1 cellular context compared by ENCODE assay signal in the genomic region with DNA sequence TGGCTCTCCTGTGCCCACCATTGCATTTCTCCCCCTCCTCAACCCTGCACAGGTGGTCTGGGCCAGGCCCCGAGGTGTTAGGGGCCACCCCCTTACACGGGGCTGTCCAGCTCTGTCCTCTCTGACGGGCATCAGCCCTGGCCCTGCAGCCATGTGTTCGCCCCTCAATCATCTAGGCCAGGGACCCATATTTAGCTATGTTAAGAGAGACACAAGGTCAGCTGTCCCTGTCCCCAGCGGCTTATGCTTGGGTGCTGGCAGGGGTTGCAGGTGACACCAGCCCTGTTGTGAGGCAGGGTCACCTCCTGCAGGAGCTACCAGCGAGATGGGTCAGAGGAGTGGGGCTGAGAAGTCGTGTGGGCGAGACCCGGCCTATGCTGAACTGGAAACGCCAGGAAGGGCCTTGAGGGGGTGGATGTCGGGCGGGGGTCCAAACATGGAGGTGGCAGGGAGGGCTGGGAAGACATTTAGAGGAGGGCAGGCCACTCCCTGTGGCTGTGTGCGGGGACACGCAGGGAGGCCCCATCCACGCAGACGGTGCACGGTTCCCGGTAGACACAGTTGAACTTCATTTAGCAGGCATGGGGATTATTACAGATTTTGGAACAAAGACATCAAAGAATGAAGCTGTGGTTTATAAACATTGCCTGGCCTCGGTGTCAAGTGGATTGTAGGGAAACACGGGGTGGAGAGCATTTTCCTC.
TF ChIP-seq lines count a peak whose summit lies in the region.

No MANE protein-coding gene starts in this region.

TF ChIP-seq in SK-N-SH treated with all-trans-retinoic acid at 6 μM for 48 hours, 23 proteins besides CTCF, POLR2A, EP300 and RAD21 (continued from another document):
- TF ChIP-seq, protein P1, sequence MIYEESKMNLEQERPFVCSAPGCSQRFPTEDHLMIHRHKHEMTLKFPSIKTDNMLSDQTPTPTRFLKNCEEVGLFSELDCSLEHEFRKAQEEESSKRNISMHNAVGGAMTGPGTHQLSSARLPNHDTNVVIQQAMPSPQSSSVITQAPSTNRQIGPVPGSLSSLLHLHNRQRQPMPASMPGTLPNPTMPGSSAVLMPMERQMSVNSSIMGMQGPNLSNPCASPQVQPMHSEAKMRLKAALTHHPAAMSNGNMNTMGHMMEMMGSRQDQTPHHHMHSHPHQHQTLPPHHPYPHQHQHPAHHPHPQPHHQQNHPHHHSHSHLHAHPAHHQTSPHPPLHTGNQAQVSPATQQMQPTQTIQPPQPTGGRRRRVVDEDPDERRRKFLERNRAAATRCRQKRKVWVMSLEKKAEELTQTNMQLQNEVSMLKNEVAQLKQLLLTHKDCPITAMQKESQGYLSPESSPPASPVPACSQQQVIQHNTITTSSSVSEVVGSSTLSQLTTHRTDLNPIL (CRISPR knock-in tag; IDR thresholded peaks at IDR 0.05; ENCODE audit: low read depth): no peak
- no peak for TF ChIP-seq BACH2 (CRISPR knock-in tag; IDR thresholded peaks at IDR 0.05; ENCODE audit: borderline replicate concordance)
